In genomic region chrX:79065696-79066095, GRCh38 we compare ENCODE assay signal across 13 cellular contexts.
DNase-seq lines count a peak whose midpoint lies in the region; ATAC-seq and TF ChIP-seq lines count a peak whose summit lies in the region.
"Had no signal": no experiment of that assay in that cellular context is flagged by ENCODE, and none has a peak within 500 bp of the region (broad histone marks: within the 10 kb centered on the region; RNA-seq: fewer than 3 reads in every experiment).

No MANE protein-coding gene starts in this region.

- H3K4me1 Mint-ChIP-seq in stimulated activated memory B cell treated with anti-CD40 and anti-IgM and Interleukin-4, amounts not matched to agents 10 μg/mL and 1 μg/mL and 100 μg/mL, for 72 hours: peaks cover 10% of the 10 kb centered on the region
- H3K4me1 Mint-ChIP-seq in activated naive CD4-positive, alpha-beta T cell treated with anti-CD3 and anti-CD28 coated beads, Interleukin-2, amount 10 ng/mL, durations not matched to agents 7 days and 5 days: no peaks in the 10 kb centered on the region

- peaks cover 6% of the 10 kb centered on the region for H3K36me3 Mint-ChIP-seq in stimulated activated memory B cell treated with anti-CD40 and anti-IgM and Interleukin-4, amounts not matched to agents 10 μg/mL and 1 μg/mL and 100 μg/mL, for 72 hours
- peaks cover 9% of the 10 kb centered on the region for H3K36me3 Mint-ChIP-seq in activated naive CD4-positive, alpha-beta T cell treated with anti-CD3 and anti-CD28 coated beads, Interleukin-2, amount 10 ng/mL, durations not matched to agents 7 days and 5 days

- peak overlapping the region; percentile 46 for H3K27ac Mint-ChIP-seq in stimulated activated memory B cell treated with anti-CD40 and anti-IgM and Interleukin-4, amounts not matched to agents 10 μg/mL and 1 μg/mL and 100 μg/mL, for 72 hours
- no peak overlapping the region for H3K27ac Mint-ChIP-seq in activated naive CD4-positive, alpha-beta T cell treated with anti-CD3 and anti-CD28 coated beads, Interleukin-2, amount 10 ng/mL, durations not matched to agents 7 days and 5 days

- no peak overlapping the region for H3K4me3 ChIP-seq in HL-60 (replicated peaks; ENCODE audit: insufficient read depth, low read length)
- H3K4me3 ChIP-seq: HAP-1 had no signal

- no peak overlapping the region for H3K4me3 Mint-ChIP-seq in stimulated activated memory B cell treated with anti-CD40 and anti-IgM and Interleukin-4, amounts not matched to agents 10 μg/mL and 1 μg/mL and 100 μg/mL, for 72 hours
- no peak overlapping the region for H3K4me3 Mint-ChIP-seq in activated naive CD4-positive, alpha-beta T cell treated with anti-CD3 and anti-CD28 coated beads, Interleukin-2, amount 10 ng/mL, durations not matched to agents 7 days and 5 days

- H3K27me3 ChIP-seq in HL-60 (ENCODE audit: insufficient read depth, poor library complexity, severe bottlenecking): no peaks in the 10 kb centered on the region

- peak overlapping the region; percentile 42 for H3K27ac ChIP-seq in HL-60 (replicated peaks)

- H3K27me3 Mint-ChIP-seq in stimulated activated memory B cell treated with anti-CD40 and anti-IgM and Interleukin-4, amounts not matched to agents 10 μg/mL and 1 μg/mL and 100 μg/mL, for 72 hours: no peaks in the 10 kb centered on the region
- H3K27me3 Mint-ChIP-seq in activated naive CD4-positive, alpha-beta T cell treated with anti-CD3 and anti-CD28 coated beads, Interleukin-2, amount 10 ng/mL, durations not matched to agents 7 days and 5 days: no peaks in the 10 kb centered on the region

- H3K9me3 Mint-ChIP-seq in stimulated activated memory B cell treated with anti-CD40 and anti-IgM and Interleukin-4, amounts not matched to agents 10 μg/mL and 1 μg/mL and 100 μg/mL, for 72 hours: peaks cover 3% of the 10 kb centered on the region
- H3K9me3 Mint-ChIP-seq in activated naive CD4-positive, alpha-beta T cell treated with anti-CD3 and anti-CD28 coated beads, Interleukin-2, amount 10 ng/mL, durations not matched to agents 7 days and 5 days: peaks cover 19% of the 10 kb centered on the region

- DNase-seq in HL-60 (ENCODE audit: low read depth in 1 of 2, low spot score in 1 of 2) (peak in 1 of 2 experiments; percentile 74), amygdala (lab: John Stamatoyannopoulos, UW) (no peak), NCI-H345 (lab: John Stamatoyannopoulos, UW) (no peak)
- no peak for DNase-seq in activated naive CD4-positive, alpha-beta T cell treated with anti-CD3 and anti-CD28 coated beads, Interleukin-2, amount 10 ng/mL, durations not matched to agents 7 days and 5 days
- DNase-seq: activated CD4-positive, alpha-beta T cell treated with anti-CD3 and anti-CD28 coated beads, Interleukin-2, amount 50 U/mL, for 1 hour; DMS 273 treated with DMSO at 0.1 percent for 48 hours; kidney; NCI-H1417 had no signal

- ATAC-seq in GM19328 (IDR thresholded peaks at IDR 0.05; ENCODE audit: unreplicated experiment) (peak; percentile 94), HG02798 (IDR thresholded peaks at IDR 0.05; ENCODE audit: poor library complexity, unreplicated experiment) (peak; percentile 99)
- ATAC-seq in stimulated activated memory B cell treated with anti-CD40 and anti-IgM and Interleukin-4, amounts not matched to agents 10 μg/mL and 1 μg/mL and 100 μg/mL, for 72 hours: peak; percentile 97
- ATAC-seq: esophagus mucosa had no signal

- no peak for TF ChIP-seq CTCF in HL-60 (IDR thresholded peaks at IDR 0.05; ENCODE audit: insufficient read depth, low read length)

- CTCF ChIA-PET in activated naive CD4-positive, alpha-beta T cell treated with anti-CD3 and anti-CD28 coated beads, Interleukin-2, amount 10 ng/mL, durations not matched to agents 7 days and 5 days (lab: Charles Lee): no interaction called here
